ENCODE assay signal across 21 cellular contexts in the genomic region with DNA sequence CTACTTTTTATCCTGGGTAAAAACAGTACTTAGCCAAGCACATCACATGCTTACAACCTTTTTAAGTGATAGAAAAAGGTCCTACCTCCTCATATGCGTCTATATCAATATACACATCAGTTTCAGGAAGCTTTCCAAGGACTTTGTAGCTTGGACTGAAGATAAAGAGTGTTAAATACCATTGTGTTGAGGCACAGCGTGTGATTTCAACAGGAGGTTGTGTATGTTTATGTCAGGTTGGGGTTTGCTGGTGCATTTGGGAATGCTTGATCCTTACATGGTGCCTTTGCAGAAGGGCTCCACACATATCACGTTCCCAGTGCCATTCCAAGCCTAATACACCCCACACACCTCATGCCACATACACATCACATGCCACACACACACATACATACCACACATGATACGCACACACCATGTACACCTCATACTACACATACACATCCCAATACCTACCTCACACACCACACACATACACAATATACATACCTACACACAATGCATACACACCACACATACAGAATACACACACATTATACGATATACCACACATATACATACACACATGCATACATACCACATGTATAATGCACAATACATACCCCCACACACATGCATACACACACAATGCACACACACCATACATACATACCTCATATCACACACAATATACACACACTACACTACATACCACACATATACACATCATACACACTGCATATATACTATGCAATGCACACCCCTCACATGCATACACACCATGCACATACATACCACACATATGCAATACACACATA. TPM values are rescaled to one million over a fixed set of nuclear protein-coding genes. Genes with fewer than 3 reads are reported as not detected.
A peak's percentile ranks its signal among the peaks of the same experiment; 100 is the strongest.
DNase-seq lines count a peak whose midpoint lies in the region; ATAC-seq, FAIRE-seq and TF ChIP-seq lines count a peak whose summit lies in the region.
"Had no signal": no experiment of that assay in that cellular context is flagged by ENCODE, and none has a peak within 500 bp of the region (broad histone marks: within the 10 kb centered on the region; RNA-seq: fewer than 3 reads in every experiment).

No MANE protein-coding gene starts in this region.

- H3K9ac ChIP-seq in IMR-90 (ENCODE audit: low read depth, low read length) (no peak overlapping the region), K562 (ENCODE audit: insufficient read depth in 1 of 2, low read depth in 2 of 2, low read length in 2 of 2) (no peak overlapping the region)
- H3K9ac ChIP-seq: BLaER1 had no signal

- no peak for FAIRE-seq in K562 (lab: Jason Lieb, UNC)
- FAIRE-seq: GM19239 had no signal

- H3K9me3 ChIP-seq in IMR-90 (ENCODE audit: control insufficient read depth, insufficient read depth, low read length) (no peaks in the 10 kb centered on the region), K562 (replicated peaks; ENCODE audit: control insufficient read depth, insufficient read depth, low read depth, low read length) (no peaks in the 10 kb centered on the region; the same call in 1 of the 2 replicates)
- H3K9me3 ChIP-seq: BLaER1, SJSA1 had no signal

- no peaks in the 10 kb centered on the region; the same call in 1 of the 2 replicates for H3K4me1 ChIP-seq in IMR-90 (ENCODE audit: control insufficient read depth, insufficient read depth, low read length)
- H3K4me1 ChIP-seq in K562 (replicated peaks in 1 of 2; ENCODE audit: control insufficient read depth in 2 of 2, insufficient read depth in 2 of 2, low read length in 2 of 2) = peaks cover 4 to 18% of the 10 kb centered on the region in 2 experiments; a peak in 4 of 5 replicates
- no peaks in the 10 kb centered on the region for H3K4me1 ChIP-seq in foreskin keratinocyte
- H3K4me1 ChIP-seq: BLaER1, SJSA1 had no signal

- CTCF ChIA-PET in IMR-90 (lab: Yijun Ruan, JAX) (interaction anchor here (0.6 kb wide), 1 partner anchor 10 kb away, joined by 3 read pairs; no protein-coding TSS in a partner anchor), K562 (lab: Yijun Ruan, JAX; ENCODE audit: low intra/inter-chr PET ratio) (no interaction called here)

- H4K91ac ChIP-seq in IMR-90 (ENCODE audit: insufficient read depth, low read depth, low read length) = no peak overlapping the region

- DNase-seq in EL (peak; percentile 3), IMR-90 (peak; percentile 44), K562 (ENCODE audit: extremely low read depth in 1 of 4, low spot score in 3 of 4) (no peak), iris pigment epithelial cell (ENCODE audit: low read depth) (peak; percentile 56), DMS53 (lab: John Stamatoyannopoulos, UW) (no peak), COR-L47 (lab: John Stamatoyannopoulos, UW) (no peak), foreskin keratinocyte (no peak), cerebellum (ENCODE audit: low spot score) (no peak)
- DNase-seq: CD8-positive, alpha-beta memory T cell; DMS79 treated with DMSO at 0.1 percent for 48 hours; GDM1; HCEC 1CT; KBM-7; MV-4-11; NCI-H1694 treated with DMSO at 0.1 percent for 48 hours; NCI-H510A; PC-3 had no signal

- H3K9me1 ChIP-seq in IMR-90 (ENCODE audit: insufficient read depth, low read length) (peaks cover 8% of the 10 kb centered on the region; the same call in 1 of the 2 replicates), K562 (ENCODE audit: control insufficient read depth, insufficient read depth, low read length) (peaks cover 3% of the 10 kb centered on the region)

- TF ChIP-seq POLR2A in IMR-90 (IDR thresholded peaks at IDR 0.05; ENCODE audit: low read depth, low read length) (no peak), K562 (conservative IDR thresholded peaks at IDR 0.05) (no peak)

- peaks cover 7% of the 10 kb centered on the region for H3K27me3 ChIP-seq in IMR-90 (ENCODE audit: control insufficient read depth, insufficient read depth, low read length)
- H3K27me3 ChIP-seq in K562 (ENCODE audit: control insufficient read depth in 2 of 2, insufficient read depth in 2 of 2, low read length in 2 of 2) = no peaks in the 10 kb centered on the region; a peak in 1 of 5 replicates
- H3K27me3 ChIP-seq in foreskin keratinocyte = peaks cover 3% of the 10 kb centered on the region
- H3K27me3 ChIP-seq: BLaER1 had no signal

- TF ChIP-seq RAD21 in IMR-90 (IDR thresholded peaks at IDR 0.05; ENCODE audit: low read length) (no peak), K562 (CRISPR knock-in tag; conservative IDR thresholded peaks at IDR 0.05 in 1 of 2, IDR thresholded peaks at IDR 0.05 in 1 of 2) (no peak)

- BruUV-seq in IMR-90 (replicated peaks; lab: Mats Ljungman, UMichigan) (no TSS peak), K562 (replicated peaks; lab: Mats Ljungman, UMichigan) (no TSS peak)

- dilution Hi-C loops in IMR-90 (cut with HindIII; ENCODE audit: low sequenced_read_pairs, unreplicated experiment) = no loop called here

- in situ Hi-C loops in IMR-90 (cut with MboI; ENCODE audit: low sequenced_read_pairs) (no loop called here), K562 (cut with MboI) (no loop called here)

- TF ChIP-seq CTCF in IMR-90 (conservative IDR thresholded peaks at IDR 0.05; ENCODE audit: low read depth, low read length) (no peak), K562 (IDR thresholded peaks at IDR 0.05 in 2 of 3, conservative IDR thresholded peaks at IDR 0.05 in 1 of 3; ENCODE audit: insufficient read depth in 2 of 3, low read depth in 1 of 3, low read length in 3 of 3) (no peak), foreskin keratinocyte (conservative IDR thresholded peaks at IDR 0.05) (no peak)

- no peak overlapping the region for H2AK9ac ChIP-seq in IMR-90 (replicated peaks; ENCODE audit: low read depth, low read length, poor library complexity)

- H4K5ac ChIP-seq in IMR-90 (ENCODE audit: low read depth, low read length) = no peak overlapping the region

- WGBS in IMR-90 (ENCODE audit: extremely low coverage in 2 of 2, insufficient read length in 1 of 2), 2 experiments = 60% methylated on average over 2 of the region's 5 CpGs; no CpG with 5 or more reads in 1 of the 2 experiments
- 31% methylated on average over 5 of the region's 5 CpGs for WGBS in K562 (ENCODE audit: insufficient coverage, low coverage, missing lambda C conversion rate)

- peak; percentile 75 for ATAC-seq in IMR-90 (ENCODE audit: low read depth)
- peak; percentile 9; the same call in 2 of the 3 replicates for ATAC-seq in K562
- no peak for ATAC-seq in foreskin keratinocyte
- ATAC-seq: PC-3 had no signal

- no peak overlapping the region for H3K56ac ChIP-seq in IMR-90 (ENCODE audit: extremely low read depth, insufficient read depth, low read length)

- no peaks in the 10 kb centered on the region for H4K20me1 ChIP-seq in IMR-90 (ENCODE audit: insufficient read depth, low read length)
- H4K20me1 ChIP-seq in K562 (replicated peaks; ENCODE audit: control insufficient read depth, insufficient read depth, low read length) = no peaks in the 10 kb centered on the region; the same call in 1 of the 2 replicates
- H4K20me1 ChIP-seq: BLaER1 had no signal

- no peak overlapping the region for H3K18ac ChIP-seq in IMR-90 (ENCODE audit: low read depth, low read length)

- intact Hi-C loops in IMR-90 (cut with micrococcal nuclease) (no loop called here), K562 (cut with micrococcal nuclease) (no loop called here)

- no peak overlapping the region for H2BK15ac ChIP-seq in IMR-90 (ENCODE audit: low read depth, low read length)

- H3K36me3 ChIP-seq in IMR-90 (ENCODE audit: control insufficient read depth, insufficient read depth, low read length) (no peaks in the 10 kb centered on the region), K562 (ENCODE audit: control insufficient read depth, insufficient read depth, low read length) (no peaks in the 10 kb centered on the region; the same call in 2 of the 3 replicates)
- H3K36me3 ChIP-seq: BLaER1, SJSA1 had no signal

- no peaks in the 10 kb centered on the region for H3K79me1 ChIP-seq in IMR-90 (ENCODE audit: low read depth in 1 of 2, low read length in 2 of 2)

- no peak overlapping the region for H2AFZ ChIP-seq in IMR-90 (replicated peaks; ENCODE audit: low read length, poor library complexity)
- H2AFZ ChIP-seq in K562 (ENCODE audit: low read depth, low read length) = peak overlapping the region; percentile 41

- H3K4ac ChIP-seq in IMR-90 (ENCODE audit: low read depth, low read length) = no peak overlapping the region

- no peak overlapping the region for H3K4me3 ChIP-seq in IMR-90 (ENCODE audit: insufficient read depth, low read depth, low read length)
- no peak overlapping the region for H3K4me3 ChIP-seq in K562
- H3K4me3 ChIP-seq: BLaER1, SJSA1 had no signal

- H3K79me2 ChIP-seq in K562 (ENCODE audit: control insufficient read depth, insufficient read depth, low read length) = no peaks in the 10 kb centered on the region

- POLR2A ChIA-PET in IMR-90 (lab: Charles Lee; ENCODE audit: unreplicated experiment) = no interaction called here
- POLR2A ChIA-PET in K562 (lab: Yijun Ruan, JAX) = interaction anchor here (1.0 to 1.4 kb wide), 4 partner anchors 10 to 64 kb away, joined by 4 to 5 read pairs (median 4); partner anchors contain the start of gene PSMC2

- no peak overlapping the region for H4K8ac ChIP-seq in IMR-90 (ENCODE audit: low read depth in 2 of 2, low read length in 2 of 2)

- H3K23ac ChIP-seq in IMR-90 (ENCODE audit: low read depth, low read length) = no peak overlapping the region

- no peak overlapping the region for H2BK20ac ChIP-seq in IMR-90 (ENCODE audit: low read depth, low read length)

- H3K14ac ChIP-seq in IMR-90 (replicated peaks; ENCODE audit: low read depth, low read length) = no peak overlapping the region; the same call in 1 of the 2 replicates

- H2BK5ac ChIP-seq in IMR-90 (ENCODE audit: low read depth, low read length, poor library complexity, severe bottlenecking) = peak overlapping the region; percentile 78

- no peak overlapping the region for H2BK120ac ChIP-seq in IMR-90 (ENCODE audit: low read depth, low read length)

- H3K4me2 ChIP-seq in IMR-90 (ENCODE audit: low read depth, low read length) = no peak overlapping the region
- peak overlapping the region; percentile 17; the same call in 1 of the 2 replicates for H3K4me2 ChIP-seq in K562 (ENCODE audit: insufficient read depth, low read length)
- H3K4me2 ChIP-seq: BLaER1 had no signal

- H3K27ac ChIP-seq in IMR-90 (ENCODE audit: insufficient read depth, low read length) (no peak overlapping the region), K562 (ENCODE audit: extremely low read depth, low read depth, low read length) (no peak overlapping the region), foreskin keratinocyte (no peak overlapping the region)
- H3K27ac ChIP-seq: BLaER1, RWPE1, SJSA1 had no signal

- no peak overlapping the region for H2AK5ac ChIP-seq in IMR-90 (ENCODE audit: low read depth, low read length)

- TF ChIP-seq EP300 in K562 (IDR thresholded peaks at IDR 0.05; ENCODE audit: low read length) = no peak

RNA-seq across cellular contexts. Expression of gene PSMC2, which starts 33.1 kb away (rescaled TPM):
- total RNA-seq in IMR-90 (2012; rRNA removed) (311 and 353 TPM in 2 replicates), K562 (2014; rRNA removed) (300 and 362 TPM in 2 replicates), K562 (2014; rRNA removed; fragmentation: Illumina TruSeq; extraction: Trizol) (511 and 556 TPM in 2 replicates), K562 (2015; rRNA removed; fragmentation: Illumina TruSeq; extraction: Trizol) (468 and 484 TPM in 2 replicates), K562 (2021) (316 and 323 TPM in 2 replicates), foreskin keratinocyte (166 and 168 TPM in 2 replicates), cerebellum (45.9 TPM)
- polyA plus RNA-seq in IMR-90 (2012; rRNA removed) (184 and 188 TPM in 2 replicates), K562 (2011; rRNA removed) (247 and 465 TPM in 2 replicates), K562 (2014; fragmentation: Illumina TruSeq; extraction: Trizol) (509 and 567 TPM in 2 replicates), K562 (2014; fragmentation: Nextera tagmentation; extraction: Ambion mirVana) (1,000 to 10,000 TPM in 1 of 2 experiments, 100 to 1,000 TPM in 1; 861 to 1,105 TPM), K562 (2014; rRNA removed) (383 and 534 TPM in 2 replicates), foreskin keratinocyte (121 and 131 TPM in 2 replicates)
- 46.0 and 149 TPM in 2 replicates for polyA plus RNA-seq in IMR-90 (2012; cell fraction: cytosol; rRNA removed)
- 15.8 and 118 TPM in 2 replicates for polyA plus RNA-seq in IMR-90 (2012; cell fraction: nucleus; rRNA removed; ENCODE audit: low replicate concordance)
- total RNA-seq in K562 (2011; cell fraction: chromatin; rRNA removed; ENCODE audit: low replicate concordance) = 67.8 and 126 TPM in 2 replicates
- 33.0 and 45.1 TPM in 2 replicates for total RNA-seq in K562 (2011; cell fraction: nucleolus; rRNA removed)
- 84.2 and 96.5 TPM in 2 replicates for total RNA-seq in K562 (2011; cell fraction: nucleoplasm; rRNA removed)
- polyA plus RNA-seq in K562 (2011; cell fraction: cytosol; rRNA removed) = 128 and 155 TPM in 2 replicates
- polyA plus RNA-seq in K562 (2011; cell fraction: nucleus; rRNA removed) = 85.4 and 98.2 TPM in 2 replicates
- 290 and 472 TPM in 2 replicates for polyA plus RNA-seq in K562 (2012)
- 274 and 443 TPM in 2 replicates for polyA minus RNA-seq in K562 (2011; rRNA and poly(A)+ RNA removed)
- 58.8 and 124 TPM in 2 replicates for polyA minus RNA-seq in K562 (2011; cell fraction: cytosol; rRNA and poly(A)+ RNA removed)
- 18.4 and 35.9 TPM in 2 replicates for polyA minus RNA-seq in K562 (2011; cell fraction: nucleus; rRNA and poly(A)+ RNA removed)

RNA-seq across cellular contexts. Expression of gene DNAJC2, which starts 36.0 kb away (rescaled TPM):
- 22.4 and 31.9 TPM in 2 replicates for total RNA-seq in IMR-90 (2012; rRNA removed)
- 17.5 and 19.3 TPM in 2 replicates for polyA plus RNA-seq in IMR-90 (2012; rRNA removed)
- 5.8 and 7.0 TPM in 2 replicates for polyA plus RNA-seq in IMR-90 (2012; cell fraction: cytosol; rRNA removed)
- polyA plus RNA-seq in IMR-90 (2012; cell fraction: nucleus; rRNA removed; ENCODE audit: low replicate concordance) = 26.2 and 45.3 TPM in 2 replicates
- 55.1 and 197 TPM in 2 replicates for total RNA-seq in K562 (2011; cell fraction: chromatin; rRNA removed; ENCODE audit: low replicate concordance)
- 30.4 and 35.0 TPM in 2 replicates for total RNA-seq in K562 (2011; cell fraction: nucleolus; rRNA removed)
- 55.2 and 90.0 TPM in 2 replicates for total RNA-seq in K562 (2011; cell fraction: nucleoplasm; rRNA removed)
- 62.5 and 64.6 TPM in 2 replicates for total RNA-seq in K562 (2014; rRNA removed)
- 134 and 141 TPM in 2 replicates for total RNA-seq in K562 (2014; rRNA removed; fragmentation: Illumina TruSeq; extraction: Trizol)
- 142 and 152 TPM in 2 replicates for total RNA-seq in K562 (2015; rRNA removed; fragmentation: Illumina TruSeq; extraction: Trizol)
- total RNA-seq in K562 (2021) = 82.9 and 92.1 TPM in 2 replicates
- polyA plus RNA-seq in K562 (2011; rRNA removed) = 65.2 and 86.9 TPM in 2 replicates
- 11.7 and 12.3 TPM in 2 replicates for polyA plus RNA-seq in K562 (2011; cell fraction: cytosol; rRNA removed)
- 93.5 and 113 TPM in 2 replicates for polyA plus RNA-seq in K562 (2011; cell fraction: nucleus; rRNA removed)
- polyA plus RNA-seq in K562 (2012) = 49.1 and 68.8 TPM in 2 replicates
- polyA plus RNA-seq in K562 (2014; fragmentation: Illumina TruSeq; extraction: Trizol) = 121 and 157 TPM in 2 replicates
- 10 to 100 TPM; 40.2 to 40.4 TPM for polyA plus RNA-seq in K562 (2014; fragmentation: Nextera tagmentation; extraction: Ambion mirVana)
- polyA plus RNA-seq in K562 (2014; rRNA removed) = 97.3 and 118 TPM in 2 replicates
- 52.3 and 65.5 TPM in 2 replicates for polyA minus RNA-seq in K562 (2011; rRNA and poly(A)+ RNA removed)
- polyA minus RNA-seq in K562 (2011; cell fraction: cytosol; rRNA and poly(A)+ RNA removed) = 13.1 and 15.6 TPM in 2 replicates
- 42.9 and 53.8 TPM in 2 replicates for polyA minus RNA-seq in K562 (2011; cell fraction: nucleus; rRNA and poly(A)+ RNA removed)
- total RNA-seq in foreskin keratinocyte = 27.7 and 32.2 TPM in 2 replicates
- 17.2 and 22.0 TPM in 2 replicates for polyA plus RNA-seq in foreskin keratinocyte
- total RNA-seq in cerebellum = 15.8 TPM

Comparison
In these comparisons a context has a peak if more than half of its experiments do, and no peak if none do; other contexts are left out.
1. DNase-seq: peak in EL (single experiment), IMR-90 (single experiment) and iris pigment epithelial cell (single experiment); none in K562 (0 of 4), DMS53 (single experiment), COR-L47 (single experiment), foreskin keratinocyte (0 of 2) and cerebellum (single experiment).